30 cellular contexts compared by ENCODE assay signal in genomic region chr10:18829259-18829658, GRCh38.
"Had no signal": no experiment of that assay in that cellular context is flagged by ENCODE, and none has a peak within 500 bp of the region (broad histone marks: within the 10 kb centered on the region; RNA-seq: fewer than 3 reads in every experiment).

No MANE protein-coding gene starts in this region.

- ATAC-seq: activated CD8-positive, alpha-beta T cell treated with anti-CD3 and anti-CD28 coated beads for 36 hours; activated T-cell treated with anti-CD3 and anti-CD28 coated beads, Interleukin-2, amount 50 U/mL, for 72 hours; activated T-helper 17 cell treated with anti-CD3 and anti-CD28 coated beads, Interleukin-2, amount 50 U/mL, for 72 hours; PC-3 had no signal

- H3K4me1 ChIP-seq: Peyer's patch, SJSA1 had no signal

- H3K27ac ChIP-seq: brain microvascular endothelial cell, KMS-11, Peyer's patch, SJSA1 had no signal

- H3K36me3 ChIP-seq: brain microvascular endothelial cell, Peyer's patch, SJSA1 had no signal

- H3K27me3 ChIP-seq: brain microvascular endothelial cell, Peyer's patch, SJSA1 had no signal

- H3K9me3 ChIP-seq: Peyer's patch, SJSA1, SK-N-SH had no signal

- H3K9ac ChIP-seq: KMS-11, SK-N-SH had no signal

- H3K4me3 ChIP-seq: Peyer's patch, SJSA1 had no signal

- H3K9me2 ChIP-seq: SK-N-SH had no signal

- DNase-seq: activated CD4-positive, alpha-beta T cell treated with anti-CD3 and anti-CD28 coated beads, Interleukin-2, amount 10 ng/mL, durations not matched to agents 24 days and 14 days; activated CD4-positive, alpha-beta T cell treated with anti-CD3 and anti-CD28 coated beads, Interleukin-2, amount 50 U/mL, for 4 hours; activated CD8-positive, alpha-beta T cell treated with anti-CD3 and anti-CD28 coated beads for 36 hours; activated effector memory CD4-positive, alpha-beta T cell treated with anti-CD3 and anti-CD28 coated beads, Interleukin-2, amount 50 U/mL, for 16 hours; activated naive CD4-positive, alpha-beta T cell; activated naive CD4-positive, alpha-beta T cell treated with anti-CD3 and anti-CD28 coated beads, Interleukin-2, amount 50 U/mL, for 16 hours; activated naive CD8-positive, alpha-beta T cell treated with anti-CD3 and anti-CD28 coated beads for 36 hours; activated T-cell treated with anti-CD3 and anti-CD28 coated beads, Interleukin-2, amount 50 U/mL, for 1 hour; activated T-cell treated with anti-CD3 and anti-CD28 coated beads, Interleukin-2, amount 50 U/mL, for 72 hours; amniotic stem cell; aorta; brain microvascular endothelial cell; central memory CD4-positive, alpha-beta T cell; MM.1S; MV-4-11; NCI-H1092; NCI-H187 treated with DMSO at 0.1 percent for 48 hours; NCI-H2171 treated with DMSO at 0.1 percent for 48 hours; NCI-H2227 treated with DMSO at 0.1 percent for 48 hours; NCI-H446; NCI-H526; NK-92 treated with Interleukin-12 subunit alpha and Interleukin-12 subunit beta, amount 100 ng/mL, for 24 hours; PC-3; Peyer's patch; RPMI8226; SHP77 treated with DMSO at 0.1 percent for 48 hours; SK-N-SH had no signal

- H3K4me2 ChIP-seq: KMS-11, SK-N-SH had no signal
